ENCODE assay signal across 2 cellular contexts in the genomic region with DNA sequence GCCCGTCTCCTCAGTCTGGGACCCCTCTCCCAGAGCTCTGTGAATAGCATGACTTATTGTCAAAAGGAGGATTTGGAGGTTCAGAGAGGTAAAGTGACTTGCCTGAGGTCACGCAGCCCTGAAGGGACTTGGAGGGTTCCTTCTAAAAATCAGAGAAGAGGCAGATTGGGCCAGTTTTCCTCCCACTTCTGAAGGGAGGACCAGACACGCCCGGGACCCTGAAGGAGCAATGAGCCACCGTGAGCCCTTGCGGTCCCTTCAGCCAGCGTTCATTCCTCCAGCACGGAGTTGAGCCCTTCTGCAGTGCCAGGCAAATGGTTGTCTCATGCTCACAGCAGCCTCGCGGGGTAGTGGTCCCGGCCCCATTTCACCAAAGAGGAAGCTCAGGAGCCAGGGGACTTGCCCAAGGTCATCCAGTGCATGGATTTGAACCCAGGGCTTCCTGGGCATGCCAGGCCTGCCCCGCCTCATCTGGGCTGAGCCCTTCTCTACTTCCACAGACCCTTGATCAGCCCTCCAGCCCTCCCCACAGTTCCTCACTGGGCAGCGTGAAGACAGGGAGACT.
TF ChIP-seq lines count a peak whose summit lies in the region.

No MANE protein-coding gene starts in this region.

TF ChIP-seq in SK-N-SH, 30 proteins besides CTCF, POLR2A, EP300 and RAD21 (continued from another document):
- TF ChIP-seq, protein P1, sequence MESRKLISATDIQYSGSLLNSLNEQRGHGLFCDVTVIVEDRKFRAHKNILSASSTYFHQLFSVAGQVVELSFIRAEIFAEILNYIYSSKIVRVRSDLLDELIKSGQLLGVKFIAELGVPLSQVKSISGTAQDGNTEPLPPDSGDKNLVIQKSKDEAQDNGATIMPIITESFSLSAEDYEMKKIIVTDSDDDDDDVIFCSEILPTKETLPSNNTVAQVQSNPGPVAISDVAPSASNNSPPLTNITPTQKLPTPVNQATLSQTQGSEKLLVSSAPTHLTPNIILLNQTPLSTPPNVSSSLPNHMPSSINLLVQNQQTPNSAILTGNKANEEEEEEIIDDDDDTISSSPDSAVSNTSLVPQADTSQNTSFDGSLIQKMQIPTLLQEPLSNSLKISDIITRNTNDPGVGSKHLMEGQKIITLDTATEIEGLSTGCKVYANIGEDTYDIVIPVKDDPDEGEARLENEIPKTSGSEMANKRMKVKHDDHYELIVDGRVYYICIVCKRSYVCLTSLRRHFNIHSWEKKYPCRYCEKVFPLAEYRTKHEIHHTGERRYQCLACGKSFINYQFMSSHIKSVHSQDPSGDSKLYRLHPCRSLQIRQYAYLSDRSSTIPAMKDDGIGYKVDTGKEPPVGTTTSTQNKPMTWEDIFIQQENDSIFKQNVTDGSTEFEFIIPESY (IDR thresholded peaks at IDR 0.05; ENCODE audit: borderline replicate concordance, low read depth): no peak
- TF ChIP-seq, protein P2, sequence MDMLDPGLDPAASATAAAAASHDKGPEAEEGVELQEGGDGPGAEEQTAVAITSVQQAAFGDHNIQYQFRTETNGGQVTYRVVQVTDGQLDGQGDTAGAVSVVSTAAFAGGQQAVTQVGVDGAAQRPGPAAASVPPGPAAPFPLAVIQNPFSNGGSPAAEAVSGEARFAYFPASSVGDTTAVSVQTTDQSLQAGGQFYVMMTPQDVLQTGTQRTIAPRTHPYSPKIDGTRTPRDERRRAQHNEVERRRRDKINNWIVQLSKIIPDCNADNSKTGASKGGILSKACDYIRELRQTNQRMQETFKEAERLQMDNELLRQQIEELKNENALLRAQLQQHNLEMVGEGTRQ (IDR thresholded peaks at IDR 0.05; ENCODE audit: borderline replicate concordance, low read depth, low read length): no peak
- TF ChIP-seq, protein P3, sequence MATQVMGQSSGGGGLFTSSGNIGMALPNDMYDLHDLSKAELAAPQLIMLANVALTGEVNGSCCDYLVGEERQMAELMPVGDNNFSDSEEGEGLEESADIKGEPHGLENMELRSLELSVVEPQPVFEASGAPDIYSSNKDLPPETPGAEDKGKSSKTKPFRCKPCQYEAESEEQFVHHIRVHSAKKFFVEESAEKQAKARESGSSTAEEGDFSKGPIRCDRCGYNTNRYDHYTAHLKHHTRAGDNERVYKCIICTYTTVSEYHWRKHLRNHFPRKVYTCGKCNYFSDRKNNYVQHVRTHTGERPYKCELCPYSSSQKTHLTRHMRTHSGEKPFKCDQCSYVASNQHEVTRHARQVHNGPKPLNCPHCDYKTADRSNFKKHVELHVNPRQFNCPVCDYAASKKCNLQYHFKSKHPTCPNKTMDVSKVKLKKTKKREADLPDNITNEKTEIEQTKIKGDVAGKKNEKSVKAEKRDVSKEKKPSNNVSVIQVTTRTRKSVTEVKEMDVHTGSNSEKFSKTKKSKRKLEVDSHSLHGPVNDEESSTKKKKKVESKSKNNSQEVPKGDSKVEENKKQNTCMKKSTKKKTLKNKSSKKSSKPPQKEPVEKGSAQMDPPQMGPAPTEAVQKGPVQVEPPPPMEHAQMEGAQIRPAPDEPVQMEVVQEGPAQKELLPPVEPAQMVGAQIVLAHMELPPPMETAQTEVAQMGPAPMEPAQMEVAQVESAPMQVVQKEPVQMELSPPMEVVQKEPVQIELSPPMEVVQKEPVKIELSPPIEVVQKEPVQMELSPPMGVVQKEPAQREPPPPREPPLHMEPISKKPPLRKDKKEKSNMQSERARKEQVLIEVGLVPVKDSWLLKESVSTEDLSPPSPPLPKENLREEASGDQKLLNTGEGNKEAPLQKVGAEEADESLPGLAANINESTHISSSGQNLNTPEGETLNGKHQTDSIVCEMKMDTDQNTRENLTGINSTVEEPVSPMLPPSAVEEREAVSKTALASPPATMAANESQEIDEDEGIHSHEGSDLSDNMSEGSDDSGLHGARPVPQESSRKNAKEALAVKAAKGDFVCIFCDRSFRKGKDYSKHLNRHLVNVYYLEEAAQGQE (IDR thresholded peaks at IDR 0.05; ENCODE audit: low read depth, low read length): no peak
- no peak for TF ChIP-seq FOXM1 (IDR thresholded peaks at IDR 0.05; ENCODE audit: low read depth)
- TF ChIP-seq RFX5 (IDR thresholded peaks at IDR 0.05; ENCODE audit: low read length): no peak
- TF ChIP-seq GABPA (IDR thresholded peaks at IDR 0.05; ENCODE audit: low read depth): no peak
- no peak for TF ChIP-seq SMC3 (IDR thresholded peaks at IDR 0.05; ENCODE audit: low read depth, low read length)
- TF ChIP-seq CHD2 (IDR thresholded peaks at IDR 0.05; ENCODE audit: low read length, partially characterized antibody): no peak
- TF ChIP-seq TAF1 (IDR thresholded peaks at IDR 0.05; ENCODE audit: borderline replicate concordance, low read depth, low read length): no peak
- TF ChIP-seq MXI1 (IDR thresholded peaks at IDR 0.05; ENCODE audit: low read depth, low read length): no peak
- no peak for TF ChIP-seq FOSL2 (IDR thresholded peaks at IDR 0.05; ENCODE audit: borderline replicate concordance, low read depth)
- no peak for TF ChIP-seq MEF2A (IDR thresholded peaks at IDR 0.05; ENCODE audit: borderline replicate concordance, low read depth)
- TF ChIP-seq, protein P4, sequence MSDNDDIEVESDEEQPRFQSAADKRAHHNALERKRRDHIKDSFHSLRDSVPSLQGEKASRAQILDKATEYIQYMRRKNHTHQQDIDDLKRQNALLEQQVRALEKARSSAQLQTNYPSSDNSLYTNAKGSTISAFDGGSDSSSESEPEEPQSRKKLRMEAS (IDR thresholded peaks at IDR 0.05; ENCODE audit: low read depth): no peak
- no peak for TF ChIP-seq EZH2phosphoT487 (IDR thresholded peaks at IDR 0.05; ENCODE audit: borderline replicate concordance, low read depth)
- no peak for TF ChIP-seq FOXJ3 (CRISPR knock-in tag; IDR thresholded peaks at IDR 0.05)
- no peak for TF ChIP-seq GATA2 (CRISPR knock-in tag; IDR thresholded peaks at IDR 0.05)
- TF ChIP-seq, protein P5, sequence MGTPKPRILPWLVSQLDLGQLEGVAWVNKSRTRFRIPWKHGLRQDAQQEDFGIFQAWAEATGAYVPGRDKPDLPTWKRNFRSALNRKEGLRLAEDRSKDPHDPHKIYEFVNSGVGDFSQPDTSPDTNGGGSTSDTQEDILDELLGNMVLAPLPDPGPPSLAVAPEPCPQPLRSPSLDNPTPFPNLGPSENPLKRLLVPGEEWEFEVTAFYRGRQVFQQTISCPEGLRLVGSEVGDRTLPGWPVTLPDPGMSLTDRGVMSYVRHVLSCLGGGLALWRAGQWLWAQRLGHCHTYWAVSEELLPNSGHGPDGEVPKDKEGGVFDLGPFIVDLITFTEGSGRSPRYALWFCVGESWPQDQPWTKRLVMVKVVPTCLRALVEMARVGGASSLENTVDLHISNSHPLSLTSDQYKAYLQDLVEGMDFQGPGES (IDR thresholded peaks at IDR 0.05; ENCODE audit: low read depth, low read length): no peak
- no peak for TF ChIP-seq ELF1 (IDR thresholded peaks at IDR 0.05)

TF ChIP-seq in SK-N-SH treated with all-trans-retinoic acid at 6 μM for 48 hours, 23 proteins besides CTCF, POLR2A, EP300 and RAD21 (continued from another document):
- TF ChIP-seq, protein P6, sequence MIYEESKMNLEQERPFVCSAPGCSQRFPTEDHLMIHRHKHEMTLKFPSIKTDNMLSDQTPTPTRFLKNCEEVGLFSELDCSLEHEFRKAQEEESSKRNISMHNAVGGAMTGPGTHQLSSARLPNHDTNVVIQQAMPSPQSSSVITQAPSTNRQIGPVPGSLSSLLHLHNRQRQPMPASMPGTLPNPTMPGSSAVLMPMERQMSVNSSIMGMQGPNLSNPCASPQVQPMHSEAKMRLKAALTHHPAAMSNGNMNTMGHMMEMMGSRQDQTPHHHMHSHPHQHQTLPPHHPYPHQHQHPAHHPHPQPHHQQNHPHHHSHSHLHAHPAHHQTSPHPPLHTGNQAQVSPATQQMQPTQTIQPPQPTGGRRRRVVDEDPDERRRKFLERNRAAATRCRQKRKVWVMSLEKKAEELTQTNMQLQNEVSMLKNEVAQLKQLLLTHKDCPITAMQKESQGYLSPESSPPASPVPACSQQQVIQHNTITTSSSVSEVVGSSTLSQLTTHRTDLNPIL (CRISPR knock-in tag; IDR thresholded peaks at IDR 0.05; ENCODE audit: low read depth): no peak
- TF ChIP-seq PPARA (CRISPR knock-in tag; IDR thresholded peaks at IDR 0.05; ENCODE audit: borderline replicate concordance) (no peak), ESRRG (CRISPR knock-in tag; IDR thresholded peaks at IDR 0.05) (no peak), OSR1 (CRISPR knock-in tag; IDR thresholded peaks at IDR 0.05) (no peak), ZFP30 (CRISPR knock-in tag; IDR thresholded peaks at IDR 0.05) (no peak), SNAI2 (CRISPR knock-in tag; IDR thresholded peaks at IDR 0.05) (no peak), ZFP3 (CRISPR knock-in tag; IDR thresholded peaks at IDR 0.05) (no peak), TOX (CRISPR knock-in tag; IDR thresholded peaks at IDR 0.05; ENCODE audit: borderline replicate concordance) (no peak), ZNF70 (CRISPR knock-in tag; IDR thresholded peaks at IDR 0.05) (no peak), CSDC2 (CRISPR knock-in tag; IDR thresholded peaks at IDR 0.05) (no peak)
- TF ChIP-seq, protein P7, sequence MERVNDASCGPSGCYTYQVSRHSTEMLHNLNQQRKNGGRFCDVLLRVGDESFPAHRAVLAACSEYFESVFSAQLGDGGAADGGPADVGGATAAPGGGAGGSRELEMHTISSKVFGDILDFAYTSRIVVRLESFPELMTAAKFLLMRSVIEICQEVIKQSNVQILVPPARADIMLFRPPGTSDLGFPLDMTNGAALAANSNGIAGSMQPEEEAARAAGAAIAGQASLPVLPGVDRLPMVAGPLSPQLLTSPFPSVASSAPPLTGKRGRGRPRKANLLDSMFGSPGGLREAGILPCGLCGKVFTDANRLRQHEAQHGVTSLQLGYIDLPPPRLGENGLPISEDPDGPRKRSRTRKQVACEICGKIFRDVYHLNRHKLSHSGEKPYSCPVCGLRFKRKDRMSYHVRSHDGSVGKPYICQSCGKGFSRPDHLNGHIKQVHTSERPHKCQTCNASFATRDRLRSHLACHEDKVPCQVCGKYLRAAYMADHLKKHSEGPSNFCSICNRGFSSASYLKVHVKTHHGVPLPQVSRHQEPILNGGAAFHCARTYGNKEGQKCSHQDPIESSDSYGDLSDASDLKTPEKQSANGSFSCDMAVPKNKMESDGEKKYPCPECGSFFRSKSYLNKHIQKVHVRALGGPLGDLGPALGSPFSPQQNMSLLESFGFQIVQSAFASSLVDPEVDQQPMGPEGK (CRISPR knock-in tag; IDR thresholded peaks at IDR 0.05; ENCODE audit: borderline replicate concordance): no peak
- TF ChIP-seq, protein P8, sequence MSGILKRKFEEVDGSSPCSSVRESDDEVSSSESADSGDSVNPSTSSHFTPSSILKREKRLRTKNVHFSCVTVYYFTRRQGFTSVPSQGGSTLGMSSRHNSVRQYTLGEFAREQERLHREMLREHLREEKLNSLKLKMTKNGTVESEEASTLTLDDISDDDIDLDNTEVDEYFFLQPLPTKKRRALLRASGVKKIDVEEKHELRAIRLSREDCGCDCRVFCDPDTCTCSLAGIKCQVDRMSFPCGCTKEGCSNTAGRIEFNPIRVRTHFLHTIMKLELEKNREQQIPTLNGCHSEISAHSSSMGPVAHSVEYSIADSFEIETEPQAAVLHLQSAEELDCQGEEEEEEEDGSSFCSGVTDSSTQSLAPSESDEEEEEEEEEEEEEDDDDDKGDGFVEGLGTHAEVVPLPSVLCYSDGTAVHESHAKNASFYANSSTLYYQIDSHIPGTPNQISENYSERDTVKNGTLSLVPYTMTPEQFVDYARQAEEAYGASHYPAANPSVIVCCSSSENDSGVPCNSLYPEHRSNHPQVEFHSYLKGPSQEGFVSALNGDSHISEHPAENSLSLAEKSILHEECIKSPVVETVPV (CRISPR knock-in tag; IDR thresholded peaks at IDR 0.05): no peak
- TF ChIP-seq, protein P9, sequence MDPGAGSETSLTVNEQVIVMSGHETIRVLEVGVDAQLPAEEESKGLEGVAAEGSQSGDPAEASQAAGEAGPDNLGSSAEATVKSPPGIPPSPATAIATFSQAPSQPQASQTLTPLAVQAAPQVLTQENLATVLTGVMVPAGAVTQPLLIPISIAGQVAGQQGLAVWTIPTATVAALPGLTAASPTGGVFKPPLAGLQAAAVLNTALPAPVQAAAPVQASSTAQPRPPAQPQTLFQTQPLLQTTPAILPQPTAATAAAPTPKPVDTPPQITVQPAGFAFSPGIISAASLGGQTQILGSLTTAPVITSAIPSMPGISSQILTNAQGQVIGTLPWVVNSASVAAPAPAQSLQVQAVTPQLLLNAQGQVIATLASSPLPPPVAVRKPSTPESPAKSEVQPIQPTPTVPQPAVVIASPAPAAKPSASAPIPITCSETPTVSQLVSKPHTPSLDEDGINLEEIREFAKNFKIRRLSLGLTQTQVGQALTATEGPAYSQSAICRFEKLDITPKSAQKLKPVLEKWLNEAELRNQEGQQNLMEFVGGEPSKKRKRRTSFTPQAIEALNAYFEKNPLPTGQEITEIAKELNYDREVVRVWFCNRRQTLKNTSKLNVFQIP (CRISPR knock-in tag; IDR thresholded peaks at IDR 0.05; ENCODE audit: borderline replicate concordance, low read depth): no peak
